ENCODE assay signal across 8 cellular contexts in the genomic region with DNA sequence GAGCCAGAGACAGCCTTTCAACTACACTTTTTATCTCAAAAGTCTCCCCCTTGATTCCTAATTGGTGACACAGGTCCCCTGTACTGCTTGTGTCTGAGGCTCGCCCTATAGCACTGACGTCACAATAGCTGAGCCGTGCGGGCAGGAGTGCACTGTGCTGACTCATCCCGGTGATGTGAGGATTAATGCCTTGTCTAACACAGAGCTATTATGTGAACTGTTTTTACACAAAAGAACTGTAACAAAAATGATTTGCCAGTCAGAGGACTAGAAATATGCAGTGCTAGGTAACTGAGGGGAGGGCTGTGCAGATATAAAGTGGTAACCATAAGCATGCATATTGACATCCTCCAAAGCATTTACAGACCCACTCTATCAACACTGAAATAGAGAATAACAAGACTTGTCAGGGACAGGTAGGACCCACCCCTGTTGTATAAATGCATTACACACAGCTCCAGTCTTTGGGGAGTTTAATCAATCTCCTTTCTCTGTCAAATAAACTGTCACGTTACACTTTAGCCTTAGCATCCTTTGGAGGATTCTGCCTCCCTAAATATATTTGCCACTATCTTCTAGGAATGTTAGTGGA.
DNase-seq lines count a peak whose midpoint lies in the region; ATAC-seq and TF ChIP-seq lines count a peak whose summit lies in the region.

No MANE protein-coding gene starts in this region.

- H3K27ac ChIP-seq in esophagus squamous epithelium: no peak overlapping the region

- peaks cover 0 to 43% (median 5%) of the 10 kb centered on the region in 3 donors for H3K4me1 ChIP-seq in esophagus squamous epithelium

- no peak for TF ChIP-seq CTCF in esophagus squamous epithelium (IDR thresholded peaks at IDR 0.05)

- WGBS in esophagus squamous epithelium, 2 donors: 31 to 34% methylated on average over 5 to 6 of the region's 6 CpGs

- TF ChIP-seq POLR2A in esophagus squamous epithelium (IDR thresholded peaks at IDR 0.05): no peak

- H3K27me3 ChIP-seq in esophagus squamous epithelium: no peaks in the 10 kb centered on the region

- ATAC-seq in HG03095 (IDR thresholded peaks at IDR 0.05; ENCODE audit: unreplicated experiment): no peak

- H3K9me3 ChIP-seq in esophagus squamous epithelium: no peaks in the 10 kb centered on the region

- no peak overlapping the region for H3K4me3 ChIP-seq in esophagus squamous epithelium

- DNase-seq in GM03348 (ENCODE audit: low spot score): peak; percentile 37
- DNase-seq in NCI-H2227 (lab: John Stamatoyannopoulos, UW; ENCODE audit: unreplicated experiment): peak; percentile 73
- peak; percentile 44 for DNase-seq in cerebellum (ENCODE audit: low spot score)
- peak in 41 of 56 donors; percentile 4 to 84 (median 44) for DNase-seq in nucleus accumbens (lab: John Stamatoyannopoulos, UW)
- DNase-seq in esophagus squamous epithelium (lab: John Stamatoyannopoulos, UW): no peak
- no peak for DNase-seq in germinal center (ENCODE audit: low spot score)
- no peak for DNase-seq in iPS-NIHi11 (ENCODE audit: low spot score)

- intact Hi-C loops in esophagus squamous epithelium (cut with DNase I): no loop called here

- H3K36me3 ChIP-seq in esophagus squamous epithelium: no peaks in the 10 kb centered on the region

Comparison
In these comparisons a context has a peak if more than half of its experiments do, and no peak if none do; other contexts are left out.
1. DNase-seq: peak in GM03348 (single experiment), NCI-H2227 (single experiment), cerebellum (single experiment) and nucleus accumbens (41 of 56); none in esophagus squamous epithelium (single experiment), germinal center (single experiment) and iPS-NIHi11 (single experiment).